Comparison of ENCODE assay signal across 8 cellular contexts in genomic region chr17:6843241-6843890, GRCh38. TPM values are rescaled to one million over a fixed set of nuclear protein-coding genes. Genes with fewer than 3 reads are reported as not detected.
DNase-seq lines count a peak whose midpoint lies in the region; ATAC-seq and TF ChIP-seq lines count a peak whose summit lies in the region.

No MANE protein-coding gene starts in this region.

- no peaks in the 10 kb centered on the region for H3K36me3 ChIP-seq in ACC112 (ENCODE audit: insufficient read depth, low read length)

- 0 out of 2 replicates have a peak, but pooled peaks have one; percentile 3 for TF ChIP-seq CTCF in GM12874 (IDR thresholded peaks at IDR 0.05; ENCODE audit: insufficient read depth, low read depth, low read length)

- H3K4me1 ChIP-seq in ACC112 (ENCODE audit: control insufficient read depth, insufficient read depth, low read length, unreplicated experiment): no peaks in the 10 kb centered on the region

- H3K4me3 ChIP-seq in ACC112 (ENCODE audit: low read depth, low read length): peak overlapping the region; percentile 28

- H3K27ac ChIP-seq in ACC112 (ENCODE audit: low read depth, low read length): no peak overlapping the region

- ATAC-seq in GM18517 (IDR thresholded peaks at IDR 0.05; ENCODE audit: unreplicated experiment): no peak

- H3K27me3 ChIP-seq in ACC112 (ENCODE audit: insufficient read depth, low read length): peaks cover 35% of the 10 kb centered on the region

- no peak overlapping the region for H2AFZ ChIP-seq in ACC112 (ENCODE audit: low read length, unreplicated experiment)

- DNase-seq in NCI-H748 treated with DMSO at 0.1 percent for 48 hours (lab: John Stamatoyannopoulos, UW) (peak; percentile 34), dermis microvascular lymphatic vessel endothelial cell (ENCODE audit: low read depth in 2 of 2) (peak; percentile 60 to 62), midbrain (lab: John Stamatoyannopoulos, UW) (peak; percentile 48), T-helper 9 cell (no peak)
- DNase-seq in activated CD4-positive, alpha-beta T cell treated with anti-CD3 and anti-CD28 coated beads for 48 hours: no peak

- no peaks in the 10 kb centered on the region for H3K79me2 ChIP-seq in ACC112 (ENCODE audit: control insufficient read depth, insufficient read depth, low read length, unreplicated experiment)

RNA-seq across cellular contexts. Expression of gene TEKT1, which starts 11.8 kb away (rescaled TPM):
- not detected in 2 replicates for total RNA-seq in dermis microvascular lymphatic vessel endothelial cell

Comparison
In these comparisons a context has a peak if more than half of its experiments do, and no peak if none do; other contexts are left out.
1. DNase-seq: peak in NCI-H748 treated with DMSO at 0.1 percent for 48 hours (single experiment), dermis microvascular lymphatic vessel endothelial cell (2 of 2) and midbrain (single experiment); none in T-helper 9 cell (single experiment) and activated CD4-positive, alpha-beta T cell treated with anti-CD3 and anti-CD28 coated beads for 48 hours (single experiment).